14 cellular contexts compared by ENCODE assay signal in genomic region chr14:75183225-75183624, GRCh38. TPM values are rescaled to one million over a fixed set of nuclear protein-coding genes. Genes with fewer than 3 reads are reported as not detected.
DNase-seq lines count a peak whose midpoint lies in the region; ATAC-seq and TF ChIP-seq lines count a peak whose summit lies in the region.
"Had no signal": no experiment of that assay in that cellular context is flagged by ENCODE, and none has a peak within 500 bp of the region (broad histone marks: within the 10 kb centered on the region; RNA-seq: fewer than 3 reads in every experiment).

No MANE protein-coding gene starts in this region.

- H3K27me3 ChIP-seq in HL-60 (ENCODE audit: insufficient read depth, poor library complexity, severe bottlenecking) (no peaks in the 10 kb centered on the region), breast epithelium (no peaks in the 10 kb centered on the region), neuronal stem cell (ENCODE audit: control insufficient read depth in 3 of 3, insufficient read depth in 3 of 3, low read depth in 1 of 3, low read length in 3 of 3) (peaks cover 0 to 51% (median 0%) of the 10 kb centered on the region in 3 experiments), transverse colon (no peaks in the 10 kb centered on the region)
- H3K27me3 ChIP-seq: BE2C, ovary had no signal

- H2BK120ac ChIP-seq in neuronal stem cell (ENCODE audit: low read depth, low read length), result no peak overlapping the region

- H3K9me3 ChIP-seq in breast epithelium, result no peaks in the 10 kb centered on the region
- no peaks in the 10 kb centered on the region for H3K9me3 ChIP-seq in neuronal stem cell (replicated peaks in 1 of 2; ENCODE audit: control insufficient read depth in 2 of 2, insufficient read depth in 1 of 2, low read depth in 1 of 2, low read length in 2 of 2)
- H3K9me3 ChIP-seq in transverse colon, result no peaks in the 10 kb centered on the region
- H3K9me3 ChIP-seq: BE2C, ovary had no signal

- H4K91ac ChIP-seq in neuronal stem cell (ENCODE audit: low read depth, low read length, poor library complexity), result no peak overlapping the region

- no peak for ATAC-seq in HG03139 (IDR thresholded peaks at IDR 0.05; ENCODE audit: unreplicated experiment)
- ATAC-seq: activated CD4-positive, CD25-positive, alpha-beta regulatory T cell treated with anti-CD3 and anti-CD28 coated beads, Interleukin-2, amount 50 U/mL, for 24 hours had no signal

- TF ChIP-seq EP300 in transverse colon (IDR thresholded peaks at IDR 0.05; ENCODE audit: low read depth), result no peak

- H2AK5ac ChIP-seq in neuronal stem cell (ENCODE audit: low read depth, low read length), result no peak overlapping the region

- H2BK5ac ChIP-seq in neuronal stem cell (ENCODE audit: low read length), result no peak overlapping the region

- H3K9me3 Mint-ChIP-seq in glutamatergic neuron (ENCODE audit: unreplicated experiment), result peaks cover 3% of the 10 kb centered on the region

- no peak overlapping the region for H3K4me2 ChIP-seq in neuronal stem cell (ENCODE audit: insufficient read depth, low read length, poor library complexity, severe bottlenecking)

- H2BK12ac ChIP-seq in neuronal stem cell (ENCODE audit: low read length), result no peak overlapping the region

- no peak overlapping the region for H4K8ac ChIP-seq in neuronal stem cell (ENCODE audit: low read depth, low read length)

- no peak overlapping the region for H3K23ac ChIP-seq in neuronal stem cell (ENCODE audit: low read depth, low read length, poor library complexity)

- H3K36me3 Mint-ChIP-seq in glutamatergic neuron (ENCODE audit: unreplicated experiment), result no peaks in the 10 kb centered on the region

- intact Hi-C loops in breast epithelium (cut with DNase I; ENCODE audit: low total_unique reads) (no loop called here), transverse colon (cut with DNase I; ENCODE audit: low total_unique reads) (loop anchor here (10.0 kb wide), 1 partner anchor 52 kb away; no protein-coding TSS in a partner anchor)

- no peak overlapping the region for H3K4me3 ChIP-seq in HL-60 (replicated peaks; ENCODE audit: insufficient read depth, low read length)
- no peak overlapping the region for H3K4me3 ChIP-seq in breast epithelium
- H3K4me3 ChIP-seq in neuronal stem cell (ENCODE audit: low read length in 2 of 2), result no peak overlapping the region
- no peak overlapping the region for H3K4me3 ChIP-seq in transverse colon
- H3K4me3 ChIP-seq: ovary had no signal

- H3K36me3 ChIP-seq in breast epithelium (no peaks in the 10 kb centered on the region), neuronal stem cell (replicated peaks in 1 of 2; ENCODE audit: control insufficient read depth in 2 of 2, insufficient read depth in 2 of 2, low read length in 2 of 2) (no peaks in the 10 kb centered on the region), transverse colon (no peaks in the 10 kb centered on the region)
- H3K36me3 ChIP-seq: BE2C, ovary had no signal

- H3K27me3 Mint-ChIP-seq in glutamatergic neuron (ENCODE audit: unreplicated experiment), result no peaks in the 10 kb centered on the region

- H3K4me1 Mint-ChIP-seq in glutamatergic neuron (ENCODE audit: low read depth, unreplicated experiment), result no peaks in the 10 kb centered on the region

- no peak overlapping the region for H3K27ac Mint-ChIP-seq in glutamatergic neuron (ENCODE audit: unreplicated experiment)

- H2BK15ac ChIP-seq in neuronal stem cell (ENCODE audit: low read length), result no peak overlapping the region

- no CpG with 5 or more reads among the region's 1 CpG for WGBS in neuronal stem cell (ENCODE audit: extremely low coverage in 2 of 2, insufficient read length in 2 of 2, insufficient replicate concordance in 1 of 2), 2 donors
- WGBS in transverse colon (ENCODE audit: low coverage in 1 of 2), 2 donors, result 62 to 63% methylated on average over 1 of the region's 1 CpG

- H3K9ac ChIP-seq in neuronal stem cell (ENCODE audit: low read depth, low read length, poor library complexity), result no peak overlapping the region

- H2AFZ ChIP-seq in neuronal stem cell (ENCODE audit: low read length), result no peak overlapping the region

- H3K4me3 Mint-ChIP-seq in glutamatergic neuron (ENCODE audit: unreplicated experiment), result no peak overlapping the region

- TF ChIP-seq POLR2A in breast epithelium (IDR thresholded peaks at IDR 0.05) (no peak), transverse colon (IDR thresholded peaks at IDR 0.05) (no peak)

- in situ Hi-C loops in transverse colon (cut with MboI; ENCODE audit: low pct_ligation_motif_present in 1 of 4, low pct_unique_long_range_greater_than_20kb in 1 of 4, low sequenced_read_pairs in 3 of 4), result no loop called here

- H3K4me1 ChIP-seq in breast epithelium, result peaks cover 0 to 6% of the 10 kb centered on the region in 2 donors
- H3K4me1 ChIP-seq in neuronal stem cell (ENCODE audit: control insufficient read depth in 2 of 2, insufficient read depth in 1 of 2, low read depth in 1 of 2, low read length in 2 of 2), result peaks cover 0 to 10% of the 10 kb centered on the region in 2 donors
- H3K4me1 ChIP-seq in transverse colon, result peaks cover 0 to 34% (median 14%) of the 10 kb centered on the region in 4 donors
- H3K4me1 ChIP-seq: BE2C had no signal

- no peak overlapping the region for H3K4ac ChIP-seq in neuronal stem cell (ENCODE audit: low read length)

- H3K27ac ChIP-seq in HL-60 (replicated peaks) (peak overlapping the region; percentile 71), breast epithelium (peak overlapping the region; percentile 79 to 86), neuronal stem cell (replicated peaks; ENCODE audit: low read length) (no peak overlapping the region), transverse colon (peak overlapping the region; percentile 61 to 80 (median 69))
- H3K27ac ChIP-seq: ovary had no signal

- H3K79me1 ChIP-seq in neuronal stem cell (ENCODE audit: low read depth, low read length), result no peaks in the 10 kb centered on the region

- peak overlapping the region; percentile 73 for H3K18ac ChIP-seq in neuronal stem cell (ENCODE audit: low read length)

- DNase-seq in HL-60 (ENCODE audit: low read depth in 1 of 2, low spot score in 1 of 2), result no peak
- no peak for DNase-seq in breast epithelium (ENCODE audit: low spot score in 2 of 2)
- DNase-seq in neuronal stem cell (ENCODE audit: low spot score), result no peak
- no peak for DNase-seq in transverse colon
- no peak for DNase-seq in NCI-H1092 treated with DMSO at 0.1 percent for 48 hours (lab: John Stamatoyannopoulos, UW)
- no peak for DNase-seq in glutamatergic neuron
- DNase-seq: activated gamma-delta T cell; BE2C; H7; stimulated activated naive CD4-positive, alpha-beta T cell; T-helper 2 cell had no signal

- H3K14ac ChIP-seq in neuronal stem cell (ENCODE audit: low read length), result no peak overlapping the region

- TF ChIP-seq CTCF in HL-60 (IDR thresholded peaks at IDR 0.05; ENCODE audit: insufficient read depth, low read length) (no peak), breast epithelium (IDR thresholded peaks at IDR 0.05) (no peak), transverse colon (IDR thresholded peaks at IDR 0.05) (no peak), glutamatergic neuron (IDR thresholded peaks at IDR 0.05; ENCODE audit: partially characterized antibody, unreplicated experiment) (no peak)

RNA-seq across cellular contexts. Expression of gene TMED10, which starts 6.8 kb away (rescaled TPM):
- 100 to 1,000 TPM; 263 to 443 (median 285) TPM for total RNA-seq in breast epithelium
- 134 TPM for polyA plus RNA-seq in neuronal stem cell (2013, experiment 1 of 2)
- 130 TPM for polyA plus RNA-seq in neuronal stem cell (2013, experiment 2 of 2)
- 100 to 1,000 TPM in 3 of 4 donors, 10 to 100 TPM in 1; 70.3 to 255 (median 244) TPM for total RNA-seq in transverse colon
- 124 TPM for total RNA-seq in glutamatergic neuron (ENCODE audit: unreplicated experiment)

RNA-seq across cellular contexts. Expression of gene NEK9, which starts 56.4 kb away (rescaled TPM):
- total RNA-seq in breast epithelium, result 10 to 100 TPM; 52.1 to 79.2 (median 71.8) TPM
- 39.3 TPM for polyA plus RNA-seq in neuronal stem cell (2013, experiment 1 of 2)
- polyA plus RNA-seq in neuronal stem cell (2013, experiment 2 of 2), result 39.5 TPM
- 100 to 1,000 TPM in 1 of 4 donors, 10 to 100 TPM in 3; 24.4 to 121 (median 53.4) TPM for total RNA-seq in transverse colon
- 50.7 TPM for total RNA-seq in glutamatergic neuron (ENCODE audit: unreplicated experiment)
